In genomic region chr13:42992585-42993122, GRCh38 we compare ENCODE assay signal across 8 cellular contexts. TPM values are rescaled to one million over a fixed set of nuclear protein-coding genes. Genes with fewer than 3 reads are reported as not detected.
DNase-seq lines count a peak whose midpoint lies in the region; ATAC-seq and TF ChIP-seq lines count a peak whose summit lies in the region.

No MANE protein-coding gene starts in this region.

- H3K36me3 ChIP-seq in KOPT-K1 (ENCODE audit: insufficient read depth, low read length) (no peaks in the 10 kb centered on the region), muscle layer of duodenum (ENCODE audit: control insufficient read depth in 1 of 2, insufficient read depth in 2 of 2, low read length in 2 of 2) (no peaks in the 10 kb centered on the region), HAP-1 (replicated peaks) (no peaks in the 10 kb centered on the region)

- no peaks in the 10 kb centered on the region for H3K27me3 ChIP-seq in CD4-positive, alpha-beta T cell (ENCODE audit: control insufficient read depth, insufficient read depth, low read length)
- no peaks in the 10 kb centered on the region for H3K27me3 ChIP-seq in muscle layer of duodenum (ENCODE audit: low read depth, low read length)
- no peaks in the 10 kb centered on the region for H3K27me3 ChIP-seq in HAP-1 (ENCODE audit: low read depth)

- peaks cover 3 to 8% of the 10 kb centered on the region in 2 donors for H3K4me1 ChIP-seq in muscle layer of duodenum (ENCODE audit: control insufficient read depth in 1 of 2, insufficient read depth in 2 of 2, low read length in 2 of 2)
- peaks cover 25% of the 10 kb centered on the region for H3K4me1 ChIP-seq in HAP-1

- H3K9me3 ChIP-seq in CD4-positive, alpha-beta T cell (ENCODE audit: control insufficient read depth, low read length) = no peaks in the 10 kb centered on the region
- no peaks in the 10 kb centered on the region for H3K9me3 ChIP-seq in KOPT-K1 (ENCODE audit: insufficient read depth, low read length, poor library complexity, severe bottlenecking)
- no peaks in the 10 kb centered on the region for H3K9me3 ChIP-seq in muscle layer of duodenum (ENCODE audit: control insufficient read depth in 1 of 2, low read length in 2 of 2)
- H3K9me3 ChIP-seq in HAP-1 = peaks cover 3% of the 10 kb centered on the region; the same call in 1 of the 2 replicates

- CTCF ChIA-PET in CD4-positive, alpha-beta T cell (lab: Charles Lee) = interaction anchor here (2.2 kb wide), 1 partner anchor 23 kb away, joined by 12 read pairs; no protein-coding TSS in a partner anchor

- H3K9me3 Mint-ChIP-seq in CD4-positive, alpha-beta T cell = no peaks in the 10 kb centered on the region
- H3K9me3 Mint-ChIP-seq in central memory CD8-positive, alpha-beta T cell = no peaks in the 10 kb centered on the region

- ATAC-seq in CD4-positive, alpha-beta T cell (ENCODE audit: poor library complexity) = peak; percentile 62
- peak; percentile 42 for ATAC-seq in GM21447 (IDR thresholded peaks at IDR 0.05; ENCODE audit: unreplicated experiment)
- peak; percentile 63 for ATAC-seq in central memory CD8-positive, alpha-beta T cell (replicated peaks; ENCODE audit: extremely low read depth, poor library complexity, severe bottlenecking)

- POLR2A ChIA-PET in CD4-positive, alpha-beta T cell (lab: Charles Lee) = interaction anchor here (0.6 to 5.6 kb wide), 26 partner anchors 9 to 1926 kb away, joined by 3 to 82 read pairs (median 6); partner anchors contain the start of genes AKAP11 and DNAJC15

- peak overlapping the region; percentile 100 for H3K27ac Mint-ChIP-seq in CD4-positive, alpha-beta T cell
- peak overlapping the region; percentile 97 for H3K27ac Mint-ChIP-seq in central memory CD8-positive, alpha-beta T cell (ENCODE audit: low read depth)

- peaks cover 49% of the 10 kb centered on the region for H3K4me1 Mint-ChIP-seq in CD4-positive, alpha-beta T cell (ENCODE audit: low read depth)
- peaks cover 35% of the 10 kb centered on the region for H3K4me1 Mint-ChIP-seq in central memory CD8-positive, alpha-beta T cell

- H3K36me3 Mint-ChIP-seq in CD4-positive, alpha-beta T cell (ENCODE audit: low read depth) = peaks cover 26% of the 10 kb centered on the region
- peaks cover 13% of the 10 kb centered on the region for H3K36me3 Mint-ChIP-seq in central memory CD8-positive, alpha-beta T cell (ENCODE audit: insufficient read depth)

- TF ChIP-seq CTCF in CD4-positive, alpha-beta T cell (IDR thresholded peaks at IDR 0.05) = no peak

- in situ Hi-C loops in HAP-1 (cut with MboI; ENCODE audit: low sequenced_read_pairs) = no loop called here

- H3K4me3 ChIP-seq in muscle layer of duodenum (ENCODE audit: low read depth in 1 of 2, low read length in 2 of 2) = peak overlapping the region; percentile 80 to 83
- no peak overlapping the region for H3K4me3 ChIP-seq in HAP-1

- no peaks in the 10 kb centered on the region for H3K27me3 Mint-ChIP-seq in CD4-positive, alpha-beta T cell
- H3K27me3 Mint-ChIP-seq in central memory CD8-positive, alpha-beta T cell = no peaks in the 10 kb centered on the region

- peak in 4 of 10 experiments; percentile 11 to 26 (median 20) for DNase-seq in CD4-positive, alpha-beta T cell
- peak in 1 of 2 donors; percentile 13 for DNase-seq in central memory CD8-positive, alpha-beta T cell (ENCODE audit: low spot score in 2 of 2)
- DNase-seq in HAP-1 (ENCODE audit: low spot score in 2 of 2) (no peak), T1000 (lab: John Stamatoyannopoulos, UW) (no peak), NCI-H748 (lab: John Stamatoyannopoulos, UW; ENCODE audit: unreplicated experiment) (no peak)

- intact Hi-C loops in CD4-positive, alpha-beta T cell (cut with DNase I, micrococcal nuclease) = loop anchor here (1.0 to 5.0 kb wide), 4 partner anchors 23 to 65 kb away; partner anchors contain the start of gene DNAJC15 (in 1 of the 2)

- peak overlapping the region; percentile 94 for H3K4me3 Mint-ChIP-seq in CD4-positive, alpha-beta T cell
- peak overlapping the region; percentile 93 for H3K4me3 Mint-ChIP-seq in central memory CD8-positive, alpha-beta T cell

- peak overlapping the region; percentile 92 for H3K27ac ChIP-seq in CD4-positive, alpha-beta T cell (ENCODE audit: low read depth, low read length)
- H3K27ac ChIP-seq in KOPT-K1 (ENCODE audit: low read depth, low read length, poor library complexity, severe bottlenecking) (peak overlapping the region; percentile 94), muscle layer of duodenum (ENCODE audit: low read length) (peak overlapping the region; percentile 90)

RNA-seq across cellular contexts. Expression of gene EPSTI1, which starts 0.6 kb away (rescaled TPM):
- total RNA-seq in CD4-positive, alpha-beta T cell = 10 to 100 TPM; 23.5 to 24.5 TPM

RNA-seq across cellular contexts. Expression of gene DNAJC15, which starts 30.7 kb away (rescaled TPM):
- 1 to 10 TPM; 6.8 to 7.6 TPM for total RNA-seq in CD4-positive, alpha-beta T cell
